Comparison of ENCODE assay signal across 1 cellular context in genomic region chr3:195440379-195440778, GRCh38.
TF ChIP-seq lines count a peak whose summit lies in the region.

No MANE protein-coding gene starts in this region.

TF ChIP-seq in HepG2, 621 proteins besides CTCF, POLR2A, EP300 and RAD21 (continued from another document):
- no peak for TF ChIP-seq MED13 (CRISPR knock-in tag; IDR thresholded peaks at IDR 0.05)
- no peak for TF ChIP-seq ELF4 (CRISPR knock-in tag; IDR thresholded peaks at IDR 0.05; ENCODE audit: borderline replicate concordance)
- TF ChIP-seq ARHGAP35 (CRISPR knock-in tag; IDR thresholded peaks at IDR 0.05; ENCODE audit: borderline replicate concordance) = no peak
- TF ChIP-seq, protein P1, sequence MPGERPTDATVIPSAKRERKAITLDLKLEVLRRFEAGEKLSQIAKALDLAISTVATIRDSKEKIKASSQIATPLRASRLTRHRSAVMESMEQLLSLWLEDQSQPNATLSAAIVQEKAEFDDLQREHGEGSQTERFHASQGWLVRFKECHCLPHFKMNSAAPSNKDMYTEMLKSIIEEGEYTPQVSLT (CRISPR knock-in tag; IDR thresholded peaks at IDR 0.05; ENCODE audit: borderline replicate concordance, low read depth) = no peak
- no peak for TF ChIP-seq POGZ (CRISPR knock-in tag; IDR thresholded peaks at IDR 0.05)
- TF ChIP-seq RFX3 (CRISPR knock-in tag; IDR thresholded peaks at IDR 0.05) = no peak
